Comparison of ENCODE assay signal across 9 cellular contexts in genomic region chr6:146543940-146544661, GRCh38. TPM values are rescaled to one million over a fixed set of nuclear protein-coding genes. Genes with fewer than 3 reads are reported as not detected.
DNase-seq lines count a peak whose midpoint lies in the region; ATAC-seq and TF ChIP-seq lines count a peak whose summit lies in the region.
"Had no signal": no experiment of that assay in that cellular context is flagged by ENCODE, and none has a peak within 500 bp of the region (broad histone marks: within the 10 kb centered on the region; RNA-seq: fewer than 3 reads in every experiment).

No MANE protein-coding gene starts in this region.

- TF ChIP-seq CTCF in fibroblast of the aortic adventitia (IDR thresholded peaks at IDR 0.05; ENCODE audit: insufficient read depth, low read length) = no peak

- DNase-seq in activated CD4-positive, alpha-beta T cell treated with anti-CD3 and anti-CD28 coated beads, Interleukin-2, amount 10 ng/mL, durations not matched to agents 24 days and 14 days = peak; percentile 55
- DNase-seq in activated CD4-positive, alpha-beta T cell treated with anti-CD3 and anti-CD28 coated beads, Interleukin-2, amount 50 U/mL, for 1 hour = no peak
- DNase-seq in HK-2 (ENCODE audit: unreplicated experiment) = peak; percentile 63
- DNase-seq in activated CD8-positive, alpha-beta memory T cell treated with anti-CD3 and anti-CD28 coated beads, Interleukin-2, amount 50 U/mL, for 48 hours = peak; percentile 57
- peak; percentile 63 for DNase-seq in fibroblast of the aortic adventitia (ENCODE audit: low read depth)
- no peak for DNase-seq in naive B cell
- no peak for DNase-seq in effector CD4-positive, alpha-beta T cell

- H3K4me3 Mint-ChIP-seq in activated CD4-positive, alpha-beta T cell treated with anti-CD3 and anti-CD28 coated beads, Interleukin-2, amount 10 ng/mL, durations not matched to agents 24 days and 14 days = peak overlapping the region; percentile 79
- peak overlapping the region in 7 of 8 donors; percentile 13 to 87 (median 77) for H3K4me3 Mint-ChIP-seq in naive B cell

- H3K4me1 Mint-ChIP-seq in activated CD4-positive, alpha-beta T cell treated with anti-CD3 and anti-CD28 coated beads, Interleukin-2, amount 10 ng/mL, durations not matched to agents 24 days and 14 days = peaks cover 2% of the 10 kb centered on the region
- H3K4me1 Mint-ChIP-seq in naive B cell = peaks cover 4 to 12% (median 5%) of the 10 kb centered on the region in 3 donors

- H3K27me3 Mint-ChIP-seq in activated CD4-positive, alpha-beta T cell treated with anti-CD3 and anti-CD28 coated beads, Interleukin-2, amount 10 ng/mL, durations not matched to agents 24 days and 14 days = peaks cover 41% of the 10 kb centered on the region
- H3K27me3 Mint-ChIP-seq in naive B cell = peaks cover 32 to 36% (median 33%) of the 10 kb centered on the region in 3 donors

- intact Hi-C loops in activated CD4-positive, alpha-beta T cell treated with anti-CD3 and anti-CD28 coated beads, Interleukin-2, amount 10 ng/mL, durations not matched to agents 24 days and 14 days (cut with micrococcal nuclease) = no loop called here

- no peaks in the 10 kb centered on the region for H3K36me3 Mint-ChIP-seq in activated CD4-positive, alpha-beta T cell treated with anti-CD3 and anti-CD28 coated beads, Interleukin-2, amount 10 ng/mL, durations not matched to agents 24 days and 14 days (ENCODE audit: low read depth)
- H3K36me3 Mint-ChIP-seq in naive B cell = no peaks in the 10 kb centered on the region

- ATAC-seq in naive B cell (ENCODE audit: low read depth in 2 of 2) (no peak), HG03095 (IDR thresholded peaks at IDR 0.05; ENCODE audit: unreplicated experiment) (no peak)

- H3K9me3 Mint-ChIP-seq in activated CD4-positive, alpha-beta T cell treated with anti-CD3 and anti-CD28 coated beads, Interleukin-2, amount 10 ng/mL, durations not matched to agents 24 days and 14 days = no peaks in the 10 kb centered on the region
- peaks cover 2 to 12% (median 3%) of the 10 kb centered on the region in 7 donors for H3K9me3 Mint-ChIP-seq in naive B cell

- H3K4me3 ChIP-seq in fibroblast of the aortic adventitia (ENCODE audit: low read depth, low read length) = peak overlapping the region; percentile 78

- H3K27ac Mint-ChIP-seq in activated CD4-positive, alpha-beta T cell treated with anti-CD3 and anti-CD28 coated beads, Interleukin-2, amount 10 ng/mL, durations not matched to agents 24 days and 14 days = no peak overlapping the region
- H3K27ac Mint-ChIP-seq in naive B cell = no peak overlapping the region

RNA-seq across cellular contexts. Expression of gene RAB32, which starts 0.5 kb away (rescaled TPM):
- 0.89 and 0.92 TPM in 2 replicates for total RNA-seq in activated CD4-positive, alpha-beta T cell treated with anti-CD3 and anti-CD28 coated beads, Interleukin-2, amount 10 ng/mL, durations not matched to agents 24 days and 14 days
- 20.8 and 71.7 TPM in 2 replicates for total RNA-seq in fibroblast of the aortic adventitia (ENCODE audit: low replicate concordance)
- polyA plus RNA-seq in naive B cell (ENCODE audit: low read depth in 6 of 6) = 1 to 10 TPM in 5 of 6 donors, under 1 TPM in 1; 0.93 to 3.4 (median 2.5) TPM

RNA-seq across cellular contexts. Expression of gene ADGB, which starts 54.7 kb away (rescaled TPM):
- total RNA-seq in activated CD4-positive, alpha-beta T cell treated with anti-CD3 and anti-CD28 coated beads, Interleukin-2, amount 10 ng/mL, durations not matched to agents 24 days and 14 days = not detected in 2 replicates
- total RNA-seq in fibroblast of the aortic adventitia (ENCODE audit: low replicate concordance) = not detected in 2 replicates
- polyA plus RNA-seq in naive B cell (ENCODE audit: low read depth in 6 of 6) = not detected
- total RNA-seq: dermis microvascular lymphatic vessel endothelial cell had no signal

Comparison
In these comparisons a context has a peak if more than half of its experiments do, and no peak if none do; other contexts are left out.
1. DNase-seq: peak in activated CD4-positive, alpha-beta T cell treated with anti-CD3 and anti-CD28 coated beads, Interleukin-2, amount 10 ng/mL, durations not matched to agents 24 days and 14 days (single experiment), HK-2 (single experiment), activated CD8-positive, alpha-beta memory T cell treated with anti-CD3 and anti-CD28 coated beads, Interleukin-2, amount 50 U/mL, for 48 hours (single experiment) and fibroblast of the aortic adventitia (single experiment); none in activated CD4-positive, alpha-beta T cell treated with anti-CD3 and anti-CD28 coated beads, Interleukin-2, amount 50 U/mL, for 1 hour (single experiment), naive B cell (single experiment) and effector CD4-positive, alpha-beta T cell (single experiment).
2. RNA of gene RAB32, which starts 0.5 kb away (total RNA-seq): 20.8 to 71.7 TPM in fibroblast of the aortic adventitia; 0.89 to 0.92 TPM in activated CD4-positive, alpha-beta T cell treated with anti-CD3 and anti-CD28 coated beads, Interleukin-2, amount 10 ng/mL, durations not matched to agents 24 days and 14 days; every median in the first group is over 10 times any median in the second.